ENCODE assay signal across 25 cellular contexts in the genomic region with DNA sequence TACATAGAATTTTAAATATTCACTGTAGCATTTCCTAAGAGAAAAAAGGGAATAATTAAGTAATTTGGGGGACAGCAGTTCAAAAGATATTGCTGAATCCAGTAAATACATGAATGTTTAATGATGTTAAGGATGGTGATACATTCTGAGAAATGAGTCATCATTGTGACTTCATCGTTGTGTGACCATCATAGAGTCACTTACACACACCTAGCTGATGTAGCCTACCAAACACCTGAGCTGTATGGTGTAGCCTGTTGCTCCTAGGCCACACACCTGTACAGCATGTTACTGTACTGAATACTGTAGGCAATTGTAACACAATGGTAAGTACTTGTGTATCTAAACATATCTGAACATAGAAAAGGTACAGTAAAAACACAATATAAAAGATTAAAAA.
"Had no signal": no experiment of that assay in that cellular context is flagged by ENCODE, and none has a peak within 500 bp of the region (broad histone marks: within the 10 kb centered on the region; RNA-seq: fewer than 3 reads in every experiment).

No MANE protein-coding gene starts in this region.

- H3K27ac Mint-ChIP-seq: activated CD4-positive, alpha-beta memory T cell treated with anti-CD3 and anti-CD28 coated beads for 36 hours; activated naive CD4-positive, alpha-beta T cell treated with anti-CD3 and anti-CD28 coated beads, Interleukin-2, amount 10 ng/mL, durations not matched to agents 7 days and 5 days; brain; nephron had no signal

- H3K4me1 Mint-ChIP-seq: nephron had no signal

- H3K27ac ChIP-seq: esophagus muscularis mucosa, gastroesophageal sphincter, neutrophil, ovary, prostate gland, right atrium auricular region, transverse colon, uterus had no signal

- H3K27me3 ChIP-seq: esophagus muscularis mucosa, gastroesophageal sphincter, neutrophil, ovary, right atrium auricular region, transverse colon, uterus had no signal

- H3K27me3 Mint-ChIP-seq: activated CD4-positive, alpha-beta memory T cell treated with anti-CD3 and anti-CD28 coated beads for 36 hours; brain had no signal

- H3K4me1 ChIP-seq: gastroesophageal sphincter, prostate gland, uterus had no signal

- H3K4me3 ChIP-seq: esophagus muscularis mucosa, gastroesophageal sphincter, ovary, prostate gland, right atrium auricular region, transverse colon, uterus had no signal

- H3K4me3 Mint-ChIP-seq: activated CD4-positive, alpha-beta memory T cell treated with anti-CD3 and anti-CD28 coated beads for 36 hours; activated naive CD4-positive, alpha-beta T cell treated with anti-CD3 and anti-CD28 coated beads, Interleukin-2, amount 10 ng/mL, durations not matched to agents 7 days and 5 days; brain; nephron had no signal

- H3K9me3 ChIP-seq: esophagus muscularis mucosa, gastroesophageal sphincter, neutrophil, ovary, prostate gland, right atrium auricular region, transverse colon, uterus had no signal

- ATAC-seq: gastroesophageal sphincter, left colon had no signal

- DNase-seq: activated CD4-positive, alpha-beta memory T cell treated with anti-CD3 and anti-CD28 coated beads for 36 hours; activated CD4-positive, alpha-beta T cell treated with anti-CD3 and anti-CD28 coated beads for 48 hours; activated naive CD4-positive, alpha-beta T cell treated with anti-CD3 and anti-CD28 coated beads, Interleukin-2, amount 10 ng/mL, durations not matched to agents 7 days and 5 days; activated T-cell treated with anti-CD3 and anti-CD28 coated beads, Interleukin-2, amount 50 U/mL, for 1 hour; aorta; central memory CD4-positive, alpha-beta T cell; dermis blood vessel endothelial cell; effector CD8-positive, alpha-beta T cell; head of caudate nucleus; left colon; mesenchymal stem cell; ovary; stimulated activated CD4-positive, alpha-beta T cell treated with anti-CD3 and anti-CD28 coated beads, Interleukin-1b, Interleukin-23, amount 100 ng/mL, for 48 hours; T-helper 1 cell; T-helper 9 cell; transverse colon; uterus had no signal

- H3K36me3 ChIP-seq: neutrophil, ovary, prostate gland, right atrium auricular region, transverse colon, uterus had no signal

- H3K9me3 Mint-ChIP-seq: activated CD4-positive, alpha-beta memory T cell treated with anti-CD3 and anti-CD28 coated beads for 36 hours; activated naive CD4-positive, alpha-beta T cell treated with anti-CD3 and anti-CD28 coated beads, Interleukin-2, amount 10 ng/mL, durations not matched to agents 7 days and 5 days; brain; nephron had no signal

- H3K36me3 Mint-ChIP-seq: activated CD4-positive, alpha-beta memory T cell treated with anti-CD3 and anti-CD28 coated beads for 36 hours; activated naive CD4-positive, alpha-beta T cell treated with anti-CD3 and anti-CD28 coated beads, Interleukin-2, amount 10 ng/mL, durations not matched to agents 7 days and 5 days had no signal

- FAIRE-seq: islet of Langerhans had no signal
